ENCODE assay signal across 15 cellular contexts in the genomic region with DNA sequence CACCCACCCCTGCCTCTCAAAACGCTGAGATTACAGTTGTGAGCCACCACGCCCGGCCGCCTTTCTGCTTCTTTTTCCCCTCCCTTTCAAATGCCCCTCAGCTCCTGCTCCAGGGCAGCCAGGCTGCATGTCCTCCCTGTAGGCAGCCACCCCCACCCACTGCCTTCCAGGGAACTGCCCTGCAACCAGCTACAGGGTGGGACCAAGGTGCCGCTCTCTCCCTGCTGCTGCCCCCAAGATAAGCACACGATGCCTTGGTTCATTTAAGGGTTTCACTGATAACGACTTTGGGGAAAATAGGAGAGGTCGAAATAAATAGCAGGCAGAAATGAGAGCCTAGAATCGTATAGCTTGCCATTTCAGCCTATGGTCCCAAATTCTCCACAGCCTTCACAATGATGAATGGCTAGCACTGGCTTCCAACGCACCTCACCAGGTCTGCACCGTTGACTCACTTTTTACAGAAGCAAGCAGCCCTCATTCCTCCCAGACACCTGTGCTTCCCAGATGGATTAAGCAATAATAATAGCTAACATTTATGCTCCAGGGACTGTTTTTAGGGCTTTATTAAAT.
"Had no signal": no experiment of that assay in that cellular context is flagged by ENCODE, and none has a peak within 500 bp of the region (broad histone marks: within the 10 kb centered on the region; RNA-seq: fewer than 3 reads in every experiment).

No MANE protein-coding gene starts in this region.

- H3K4me1 ChIP-seq: thyroid gland had no signal

- FAIRE-seq: urothelium cell line had no signal

- H3K27ac ChIP-seq: thyroid gland had no signal

- DNase-seq: activated CD4-positive, alpha-beta T cell treated with anti-CD3 and anti-CD28 coated beads, Interleukin-2, amount 50 U/mL, for 48 hours; activated CD4-positive, CD25-positive, alpha-beta regulatory T cell; activated CD8-positive, alpha-beta memory T cell treated with anti-CD3 and anti-CD28 coated beads, Interleukin-2, amount 50 U/mL, for 4 hours; activated naive CD4-positive, alpha-beta T cell treated with Interleukin-2 at 50 U/mL for 16 hours; amniotic stem cell; dorsolateral prefrontal cortex; islet precursor cell; mesenchymal stem cell; natural killer cell; retina; stimulated activated CD4-positive, alpha-beta T cell treated with anti-CD3 and anti-CD28 coated beads, Interleukin-12 subunit alpha, Interleukin-12 subunit beta, amount 100 ng/mL, for 4 hours; stimulated activated CD4-positive, alpha-beta T cell treated with anti-CD3 and anti-CD28 coated beads, Interleukin-2, amount 100 ng/mL, for 24 hours; thyroid gland had no signal

- H3K4me3 ChIP-seq: dorsolateral prefrontal cortex, thyroid gland had no signal

- ATAC-seq: natural killer cell, SK-N-SH treated with all-trans-retinoic acid at 6 μM for 48 hours had no signal

- H3K9me3 ChIP-seq: thyroid gland had no signal

- H3K27me3 ChIP-seq: dorsolateral prefrontal cortex, thyroid gland had no signal

- H3K9me3 Mint-ChIP-seq: natural killer cell had no signal

- H3K4me3 Mint-ChIP-seq: natural killer cell had no signal
